20 cellular contexts compared by ENCODE assay signal in the genomic region with DNA sequence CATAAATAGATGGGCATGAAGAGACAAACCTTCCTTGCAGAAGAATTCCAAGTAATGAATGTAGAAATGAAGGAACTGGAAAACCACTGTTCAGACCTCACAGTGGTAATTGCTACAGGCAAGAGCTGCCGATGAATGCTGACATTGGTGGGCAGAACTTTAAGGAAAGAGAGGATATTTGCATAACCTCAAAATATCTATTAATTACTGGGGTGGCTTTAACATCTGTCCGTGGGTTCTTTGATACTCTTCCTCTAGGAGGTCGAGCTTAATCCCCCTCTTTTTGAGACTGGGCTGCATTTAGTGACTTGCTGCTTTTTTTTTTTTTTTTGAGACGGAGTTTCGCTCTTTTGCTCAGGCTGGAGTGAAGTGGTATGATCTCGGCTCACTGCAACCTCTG. TPM values are rescaled to one million over a fixed set of nuclear protein-coding genes. Genes with fewer than 3 reads are reported as not detected.
DNase-seq lines count a peak whose midpoint lies in the region; ATAC-seq and TF ChIP-seq lines count a peak whose summit lies in the region.
"Had no signal": no experiment of that assay in that cellular context is flagged by ENCODE, and none has a peak within 500 bp of the region (broad histone marks: within the 10 kb centered on the region; RNA-seq: fewer than 3 reads in every experiment).

No MANE protein-coding gene starts in this region.

- H3K4me1 ChIP-seq in BLaER1 (peaks cover 40% of the 10 kb centered on the region), Karpas-422 (ENCODE audit: low read length) (peaks cover 14% of the 10 kb centered on the region), mesodermal cell (ENCODE audit: control insufficient read depth, insufficient read depth, low read length, poor library complexity, severe bottlenecking) (peaks cover 15% of the 10 kb centered on the region), MM.1S (ENCODE audit: low read length) (no peaks in the 10 kb centered on the region), esophagus squamous epithelium (peaks cover 4 to 6% (median 5%) of the 10 kb centered on the region in 3 donors)

- TF ChIP-seq POLR2A in esophagus squamous epithelium (IDR thresholded peaks at IDR 0.05), result no peak

- no peak overlapping the region for H3K27ac Mint-ChIP-seq in activated B cell treated with CpG ODN at 0.5 μM for 24 hours
- H3K27ac Mint-ChIP-seq: CD8-positive, alpha-beta memory T cell had no signal

- H4K20me1 ChIP-seq in BLaER1 (no peaks in the 10 kb centered on the region), Karpas-422 (ENCODE audit: insufficient read depth, low read depth, low read length) (no peaks in the 10 kb centered on the region), MM.1S (ENCODE audit: insufficient read depth, low read length) (no peaks in the 10 kb centered on the region)

- no peak overlapping the region for H3K27ac ChIP-seq in BLaER1
- H3K27ac ChIP-seq in Karpas-422 (ENCODE audit: low read length), result peak overlapping the region; percentile 58
- H3K27ac ChIP-seq in mesodermal cell (ENCODE audit: low read depth, low read length, severe bottlenecking), result peak overlapping the region; percentile 78
- H3K27ac ChIP-seq in MM.1S (ENCODE audit: low read length), result no peak overlapping the region
- H3K27ac ChIP-seq in esophagus squamous epithelium, result no peak overlapping the region
- H3K27ac ChIP-seq: SK-N-MC had no signal

- H3K4me1 Mint-ChIP-seq in activated B cell treated with CpG ODN at 0.5 μM for 24 hours, result peaks cover 10% of the 10 kb centered on the region

- peak overlapping the region; percentile 46 for H3K4me3 Mint-ChIP-seq in activated B cell treated with CpG ODN at 0.5 μM for 24 hours
- H3K4me3 Mint-ChIP-seq: CD8-positive, alpha-beta memory T cell had no signal

- H3K79me2 ChIP-seq in Karpas-422 (ENCODE audit: low read length) (no peaks in the 10 kb centered on the region), MM.1S (ENCODE audit: low read length) (no peaks in the 10 kb centered on the region)

- H3F3A ChIP-seq in MM.1S (ENCODE audit: insufficient read depth, low read length), result no peaks in the 10 kb centered on the region

- no peaks in the 10 kb centered on the region for H3K36me3 ChIP-seq in BLaER1
- H3K36me3 ChIP-seq in Karpas-422 (ENCODE audit: insufficient read depth, low read length), result no peaks in the 10 kb centered on the region
- H3K36me3 ChIP-seq in mesodermal cell (ENCODE audit: control insufficient read depth, insufficient read depth, low read length), result no peaks in the 10 kb centered on the region
- H3K36me3 ChIP-seq in MM.1S (replicated peaks; ENCODE audit: insufficient read depth, low read length), result no peaks in the 10 kb centered on the region
- no peaks in the 10 kb centered on the region for H3K36me3 ChIP-seq in esophagus squamous epithelium
- H3K36me3 ChIP-seq: Peyer's patch had no signal

- CTCF ChIA-PET in activated B cell treated with CpG ODN at 0.5 μM for 24 hours (lab: Charles Lee), result interaction anchor here (0.7 to 2.1 kb wide), 8 partner anchors 9 to 343 kb away, joined by 3 to 13 read pairs (median 4); no protein-coding TSS in a partner anchor

- H3K9ac ChIP-seq in BLaER1, result no peak overlapping the region
- peak overlapping the region; percentile 48 for H3K9ac ChIP-seq in Karpas-422 (ENCODE audit: low read length)
- H3K9ac ChIP-seq in MM.1S (ENCODE audit: low read length), result no peak overlapping the region

- intact Hi-C loops in activated B cell treated with CpG ODN at 0.5 μM for 24 hours (cut with micrococcal nuclease), result no loop called here
- intact Hi-C loops in esophagus squamous epithelium (cut with DNase I), result no loop called here

- peaks cover under 1% of the 10 kb centered on the region for H3K27me3 Mint-ChIP-seq in activated B cell treated with CpG ODN at 0.5 μM for 24 hours

- no peaks in the 10 kb centered on the region for H3K9me2 ChIP-seq in Karpas-422 (replicated peaks; ENCODE audit: insufficient read depth, low read length)
- no peaks in the 10 kb centered on the region for H3K9me2 ChIP-seq in MM.1S (replicated peaks; ENCODE audit: insufficient read depth, low read length)

- H3K4me3 ChIP-seq in BLaER1 (no peak overlapping the region), Karpas-422 (ENCODE audit: low read length) (peak overlapping the region; percentile 23), mesodermal cell (ENCODE audit: extremely low read depth, insufficient read depth, low read length, poor library complexity, severe bottlenecking) (no peak overlapping the region), MM.1S (ENCODE audit: low read length) (no peak overlapping the region), esophagus squamous epithelium (no peak overlapping the region)
- H3K4me3 ChIP-seq: Peyer's patch, SK-N-MC had no signal

- H3K9me3 Mint-ChIP-seq in activated B cell treated with CpG ODN at 0.5 μM for 24 hours, result no peaks in the 10 kb centered on the region
- H3K9me3 Mint-ChIP-seq: CD8-positive, alpha-beta memory T cell had no signal

- H3K4me2 ChIP-seq in BLaER1 (peak overlapping the region; percentile 68), Karpas-422 (ENCODE audit: low read depth, low read length, poor library complexity, severe bottlenecking) (peak overlapping the region; percentile 59), MM.1S (ENCODE audit: low read depth, low read length) (no peak overlapping the region)

- H3K27me3 ChIP-seq in BLaER1, result peaks cover 4% of the 10 kb centered on the region; the same call in 1 of the 2 replicates
- no peaks in the 10 kb centered on the region; the same call in 1 of the 2 replicates for H3K27me3 ChIP-seq in Karpas-422 (ENCODE audit: low read length)
- peaks cover 50% of the 10 kb centered on the region for H3K27me3 ChIP-seq in MM.1S (replicated peaks; ENCODE audit: insufficient read depth, low read length)
- peaks cover 0 to 14% (median 0%) of the 10 kb centered on the region in 4 donors for H3K27me3 ChIP-seq in esophagus squamous epithelium
- H3K27me3 ChIP-seq: Peyer's patch had no signal

- H3K36me3 Mint-ChIP-seq in activated B cell treated with CpG ODN at 0.5 μM for 24 hours (ENCODE audit: low read depth), result no peaks in the 10 kb centered on the region
- H3K36me3 Mint-ChIP-seq: CD8-positive, alpha-beta memory T cell had no signal

- DNase-seq in Karpas-422 (peak; percentile 68), activated B cell treated with CpG ODN at 0.5 μM for 24 hours (no peak), NCI-H345 (lab: John Stamatoyannopoulos, UW) (no peak), MM.1S (no peak), mesenteric fat pad (ENCODE audit: low spot score) (no peak), esophagus squamous epithelium (lab: John Stamatoyannopoulos, UW) (no peak)
- DNase-seq: C1 segment of cervical spinal cord; Calu3; CD8-positive, alpha-beta memory T cell; DMS79 treated with DMSO at 0.1 percent for 48 hours; NCI-H1105 treated with DMSO at 0.1 percent for 48 hours; NCI-H146; NCI-H1930; NCI-H69; SIG-M5; SW 1271 had no signal

- no peak for ATAC-seq in activated B cell treated with CpG ODN at 0.5 μM for 24 hours (ENCODE audit: low read depth)

- TF ChIP-seq CTCF in activated B cell treated with CpG ODN at 0.5 μM for 24 hours (IDR thresholded peaks at IDR 0.05) (no peak), MM.1S (IDR thresholded peaks at IDR 0.05; ENCODE audit: low read length) (no peak), esophagus squamous epithelium (IDR thresholded peaks at IDR 0.05) (no peak)

- H2AFZ ChIP-seq in Karpas-422 (ENCODE audit: low read length) (peak overlapping the region; percentile 66; the same call in 1 of the 2 replicates), MM.1S (ENCODE audit: low read length) (no peak overlapping the region)

- H3K9me3 ChIP-seq in BLaER1 (no peaks in the 10 kb centered on the region), Karpas-422 (ENCODE audit: low read length) (no peaks in the 10 kb centered on the region), mesodermal cell (ENCODE audit: control insufficient read depth, low read length) (no peaks in the 10 kb centered on the region), MM.1S (replicated peaks; ENCODE audit: insufficient read depth, low read length) (no peaks in the 10 kb centered on the region), esophagus squamous epithelium (no peaks in the 10 kb centered on the region)
- H3K9me3 ChIP-seq: Peyer's patch had no signal

- POLR2A ChIA-PET in activated B cell treated with CpG ODN at 0.5 μM for 24 hours (lab: Charles Lee), result interaction anchor here (0.6 to 1.6 kb wide), 4 partner anchors 277 to 1987 kb away, joined by 3 to 5 read pairs (median 4); a partner anchor contains a TSS

- WGBS in mesodermal cell (ENCODE audit: insufficient coverage in 2 of 2), 2 experiments, result 88 to 100% methylated on average over 2 to 3 of the region's 6 CpGs
- 52 to 61% methylated on average over 6 of the region's 6 CpGs for WGBS in esophagus squamous epithelium, 2 donors

RNA-seq across cellular contexts. Expression of a gene that starts 34.7 kb away (rescaled TPM):
- not detected in 2 replicates for total RNA-seq in Karpas-422 (2014; rRNA removed; shearing (Covaris generic); ENCODE audit: low replicate concordance)
- not detected in 2 replicates for total RNA-seq in activated B cell treated with CpG ODN at 0.5 μM for 24 hours
- polyA plus RNA-seq in mesodermal cell (2013, experiment 1 of 2), result 12.2 TPM
- 9.7 TPM for polyA plus RNA-seq in mesodermal cell (2013, experiment 2 of 2)
- total RNA-seq in mesenteric fat pad, result 4.8 TPM
- total RNA-seq in esophagus squamous epithelium, result 1 to 10 TPM in 3 of 4 donors, under 1 TPM in 1; 0.53 to 4.6 (median 2.7) TPM
- total RNA-seq: Calu3 had no signal
- polyA plus RNA-seq: CD8-positive, alpha-beta memory T cell had no signal

RNA-seq across cellular contexts. Expression of a gene that starts 52.7 kb away (rescaled TPM):
- not detected in 2 replicates for total RNA-seq in Karpas-422 (2014; rRNA removed; shearing (Covaris generic); ENCODE audit: low replicate concordance)
- not detected in 2 replicates for total RNA-seq in activated B cell treated with CpG ODN at 0.5 μM for 24 hours
- polyA plus RNA-seq in mesodermal cell (2013, experiment 1 of 2), result 19.9 TPM
- 16.4 TPM for polyA plus RNA-seq in mesodermal cell (2013, experiment 2 of 2)
- 57.2 TPM for total RNA-seq in mesenteric fat pad
- 10 to 100 TPM; 30.4 to 71.6 (median 38.3) TPM for total RNA-seq in esophagus squamous epithelium
- polyA plus RNA-seq: CD8-positive, alpha-beta memory T cell had no signal

Comparison
In these comparisons a context has a peak if more than half of its experiments do, and no peak if none do; other contexts are left out.
1. H3K27ac ChIP-seq: peak in Karpas-422 (single experiment) and mesodermal cell (single experiment); none in BLaER1 (single experiment), MM.1S (single experiment) and esophagus squamous epithelium (0 of 4).
2. RNA of a gene that starts 52.7 kb away (total RNA-seq): 57.2 TPM in mesenteric fat pad (single experiment) and 30.4 to 71.6 TPM in esophagus squamous epithelium; not detected in activated B cell treated with CpG ODN at 0.5 μM for 24 hours and not detected in Karpas-422; every median in the first group is over 10 times any median in the second.